10 cellular contexts compared by ENCODE assay signal in genomic region chr11:62603072-62603408, GRCh38. TPM values are rescaled to one million over a fixed set of nuclear protein-coding genes. Genes with fewer than 3 reads are reported as not detected.
A peak's percentile ranks its signal among the peaks of the same experiment; 100 is the strongest.
DNase-seq lines count a peak whose midpoint lies in the region; ATAC-seq and TF ChIP-seq lines count a peak whose summit lies in the region.
"Had no signal": no experiment of that assay in that cellular context is flagged by ENCODE, and none has a peak within 500 bp of the region (broad histone marks: within the 10 kb centered on the region; RNA-seq: fewer than 3 reads in every experiment).

No MANE protein-coding gene starts in this region.

- H3K4me3 Mint-ChIP-seq in neural progenitor cell, result peak overlapping the region; percentile 77

- H4K20me1 ChIP-seq in BLaER1 treated with 17β-estradiol and CSF1 and Interleukin-3, amounts not matched to agents 10 nM and 100 nM, result peaks cover 0 to 27% (median 9%) of the 10 kb centered on the region in 11 experiments; a peak in 18 of 22 replicates
- peaks cover 27% of the 10 kb centered on the region for H4K20me1 ChIP-seq in neural progenitor cell (ENCODE audit: low read depth)

- no peak overlapping the region for H3K27ac Mint-ChIP-seq in neural progenitor cell

- H3K9me3 Mint-ChIP-seq in neural progenitor cell, result no peaks in the 10 kb centered on the region

- TF ChIP-seq CTCF in LNCaP clone FGC (IDR thresholded peaks at IDR 0.05; ENCODE audit: control insufficient read depth, extremely low read depth, insufficient read depth), result no peak
- no peak for TF ChIP-seq CTCF in epithelial cell of esophagus (IDR thresholded peaks at IDR 0.05; ENCODE audit: insufficient read depth, low read depth, low read length, missing control alignments)
- TF ChIP-seq CTCF in neural progenitor cell (IDR thresholded peaks at IDR 0.05), result no peak

- H3K27ac ChIP-seq in BLaER1 treated with 17β-estradiol and CSF1 and Interleukin-3, amounts not matched to agents 10 nM and 100 nM, result peak overlapping the region in 6 of 11 experiments; percentile 96 to 100 (median 99); a peak in 12 of 22 replicates
- no peak overlapping the region for H3K27ac ChIP-seq in neural progenitor cell
- H3K27ac ChIP-seq: foreskin keratinocyte, VCaP had no signal

- H3K9me3 ChIP-seq in BLaER1 treated with 17β-estradiol and CSF1 and Interleukin-3, amounts not matched to agents 10 nM and 100 nM (replicated peaks in 1 of 11), result no peaks in the 10 kb centered on the region
- no peaks in the 10 kb centered on the region for H3K9me3 ChIP-seq in neural progenitor cell (ENCODE audit: low read depth)

- H3K27me3 Mint-ChIP-seq in neural progenitor cell (ENCODE audit: insufficient read depth, low read depth), result peaks cover 6% of the 10 kb centered on the region

- peak overlapping the region; percentile 83 to 95 (median 91) for H3K4me2 ChIP-seq in BLaER1 treated with 17β-estradiol and CSF1 and Interleukin-3, amounts not matched to agents 10 nM and 100 nM
- H3K4me2 ChIP-seq in neural progenitor cell, result peak overlapping the region; percentile 84

- ATAC-seq in GM18868 (IDR thresholded peaks at IDR 0.05; ENCODE audit: unreplicated experiment), result no peak
- ATAC-seq: foreskin keratinocyte had no signal

- H3K4me1 ChIP-seq in BLaER1 treated with 17β-estradiol and CSF1 and Interleukin-3, amounts not matched to agents 10 nM and 100 nM, result peaks cover 50 to 71% (median 59%) of the 10 kb centered on the region in 10 experiments
- peaks cover 37% of the 10 kb centered on the region for H3K4me1 ChIP-seq in neural progenitor cell

- peaks cover 34 to 71% (median 49%) of the 10 kb centered on the region in 11 experiments for H3K36me3 ChIP-seq in BLaER1 treated with 17β-estradiol and CSF1 and Interleukin-3, amounts not matched to agents 10 nM and 100 nM
- no peaks in the 10 kb centered on the region for H3K36me3 ChIP-seq in neural progenitor cell

- peak overlapping the region; percentile 97 to 100 (median 99); a peak in 19 of 22 replicates for H3K9ac ChIP-seq in BLaER1 treated with 17β-estradiol and CSF1 and Interleukin-3, amounts not matched to agents 10 nM and 100 nM
- no peak overlapping the region for H3K9ac ChIP-seq in neural progenitor cell

- no peaks in the 10 kb centered on the region for H3K27me3 ChIP-seq in BLaER1 treated with 17β-estradiol and CSF1 and Interleukin-3, amounts not matched to agents 10 nM and 100 nM
- H3K27me3 ChIP-seq in neural progenitor cell, result peaks cover 22% of the 10 kb centered on the region
- H3K27me3 ChIP-seq: foreskin keratinocyte had no signal

- H3F3A ChIP-seq in neural progenitor cell (ENCODE audit: low read depth), result peaks cover 57% of the 10 kb centered on the region

- DNase-seq in LNCaP clone FGC (ENCODE audit: low read depth) (no peak), epithelial cell of esophagus (ENCODE audit: low read depth) (peak; percentile 22), neural progenitor cell (ENCODE audit: low spot score) (no peak), DMS114 treated with DMSO at 0.1 percent for 48 hours (lab: John Stamatoyannopoulos, UW; ENCODE audit: unreplicated experiment) (no peak), DMS153 treated with DMSO at 0.1 percent for 48 hours (lab: John Stamatoyannopoulos, UW; ENCODE audit: unreplicated experiment) (no peak), ACHN (no peak)

- no peak overlapping the region for H2AFZ ChIP-seq in neural progenitor cell (replicated peaks)

- H3K36me3 Mint-ChIP-seq in neural progenitor cell, result peaks cover 25% of the 10 kb centered on the region

- H3K4me1 Mint-ChIP-seq in neural progenitor cell, result peaks cover 60% of the 10 kb centered on the region

- in situ Hi-C loops in ACHN (cut with HindIII; ENCODE audit: low pct_ligation_motif_present, low pct_unique_long_range_greater_than_20kb, low sequenced_read_pairs), result no loop called here

- peaks cover 35% of the 10 kb centered on the region for H3K79me2 ChIP-seq in neural progenitor cell (ENCODE audit: low read depth)

- peak overlapping the region; percentile 90 to 100 (median 98); a peak in 18 of 20 replicates for H3K4me3 ChIP-seq in BLaER1 treated with 17β-estradiol and CSF1 and Interleukin-3, amounts not matched to agents 10 nM and 100 nM
- H3K4me3 ChIP-seq in LNCaP clone FGC (ENCODE audit: low read depth, low read length) (peak overlapping the region; percentile 99), epithelial cell of esophagus (ENCODE audit: low read length) (peak overlapping the region; percentile 85), neural progenitor cell (peak overlapping the region; percentile 87)

RNA-seq across cellular contexts. Expression of gene MTA2, which starts 1.4 kb away (rescaled TPM):
- total RNA-seq in neural progenitor cell (ENCODE audit: low replicate concordance), result 108 and 135 TPM in 2 replicates

RNA-seq across cellular contexts. Expression of gene EML3, which starts 9.5 kb away (rescaled TPM):
- 4.0 and 26.6 TPM in 2 replicates for total RNA-seq in neural progenitor cell (ENCODE audit: low replicate concordance)

RNA-seq across cellular contexts. Expression of gene ROM1, which starts 10.0 kb away (rescaled TPM):
- 2.2 TPM in 1 of 2 replicates, not detected in the other for total RNA-seq in neural progenitor cell (ENCODE audit: low replicate concordance)

RNA-seq across cellular contexts. Expression of gene TUT1, which starts 11.7 kb away (rescaled TPM):
- total RNA-seq in neural progenitor cell (ENCODE audit: low replicate concordance), result 4.8 and 23.1 TPM in 2 replicates

RNA-seq across cellular contexts. Expression of gene B3GAT3, which starts 18.7 kb away (rescaled TPM):
- 21.2 and 44.0 TPM in 2 replicates for total RNA-seq in neural progenitor cell (ENCODE audit: low replicate concordance)
